Comparison of ENCODE assay signal across 18 cellular contexts in the genomic region with DNA sequence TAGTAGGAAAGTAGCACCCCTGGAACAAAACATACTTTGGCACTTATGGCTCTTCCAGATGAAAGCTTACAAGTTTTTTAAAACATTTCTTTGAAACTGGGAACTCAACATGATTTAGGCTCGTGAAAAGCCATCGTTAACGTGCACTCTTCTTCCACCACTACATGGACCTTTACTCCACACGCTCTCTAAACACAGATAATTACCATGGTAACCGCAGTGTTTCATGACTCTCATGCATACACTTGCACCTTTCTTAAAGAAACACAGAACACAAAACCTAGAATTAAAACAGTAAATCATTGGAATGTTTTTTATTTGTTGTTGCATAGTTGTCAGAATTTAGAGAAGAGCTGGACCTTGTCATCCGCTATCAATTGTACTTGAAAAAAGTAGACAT.
A peak's percentile ranks its signal among the peaks of the same experiment; 100 is the strongest.
DNase-seq lines count a peak whose midpoint lies in the region; ATAC-seq, FAIRE-seq and TF ChIP-seq lines count a peak whose summit lies in the region.
"Had no signal": no experiment of that assay in that cellular context is flagged by ENCODE, and none has a peak within 500 bp of the region (broad histone marks: within the 10 kb centered on the region; RNA-seq: fewer than 3 reads in every experiment).

No MANE protein-coding gene starts in this region.

- H2AFZ ChIP-seq in HepG2 (ENCODE audit: low read length), result peak overlapping the region; percentile 6

- H3K9me3 ChIP-seq in HEK293 (ENCODE audit: control insufficient read depth, insufficient read depth, low read depth, low read length), result no peaks in the 10 kb centered on the region
- H3K9me3 ChIP-seq in HepG2 (ENCODE audit: low read length), result no peaks in the 10 kb centered on the region
- no peaks in the 10 kb centered on the region for H3K9me3 ChIP-seq in transverse colon
- H3K9me3 ChIP-seq: Peyer's patch had no signal

- no peaks in the 10 kb centered on the region for H3K79me2 ChIP-seq in HepG2 (ENCODE audit: insufficient read depth, low read length)

- peak overlapping the region; percentile 63 for H3K4me2 ChIP-seq in HepG2 (ENCODE audit: low read depth, low read length)

- TF ChIP-seq POLR2A in HepG2 (IDR thresholded peaks at IDR 0.05; ENCODE audit: insufficient read depth in 1 of 2, low read depth in 2 of 2, low read length in 2 of 2), result no peak
- no peak for TF ChIP-seq POLR2A in transverse colon (IDR thresholded peaks at IDR 0.05)

- no peak overlapping the region for H3K4me3 ChIP-seq in HEK293 (ENCODE audit: low read depth, low read length)
- H3K4me3 ChIP-seq in HepG2 (replicated peaks in 1 of 3; ENCODE audit: insufficient read depth in 1 of 3, low read depth in 2 of 3, low read length in 3 of 3), result no peak overlapping the region; a peak in 1 of 6 replicates
- H3K4me3 ChIP-seq in transverse colon, result no peak overlapping the region
- H3K4me3 ChIP-seq: Peyer's patch had no signal

- intact Hi-C loops in HepG2 (cut with micrococcal nuclease; ENCODE audit: unreplicated experiment) (no loop called here), transverse colon (cut with DNase I; ENCODE audit: low total_unique reads) (no loop called here)

- ATAC-seq in HepG2 (peak; percentile 83), HG03025 (IDR thresholded peaks at IDR 0.05; ENCODE audit: low FRiP score, unreplicated experiment) (no peak)

- H4K20me1 ChIP-seq in HepG2 (ENCODE audit: insufficient read depth, low read length), result no peaks in the 10 kb centered on the region

- in situ Hi-C loops in HepG2 (cut with HindIII; ENCODE audit: extremely low pct_ligation_motif_present, low pct_unique_long_range_greater_than_20kb), result no loop called here
- in situ Hi-C loops in transverse colon (cut with MboI; ENCODE audit: low pct_ligation_motif_present in 1 of 4, low pct_unique_long_range_greater_than_20kb in 1 of 4, low sequenced_read_pairs in 3 of 4), result no loop called here

- H3K36me3 ChIP-seq in HEK293 (ENCODE audit: control insufficient read depth in 2 of 2, insufficient read depth in 1 of 2, low read length in 2 of 2) (no peaks in the 10 kb centered on the region), HepG2 (replicated peaks in 1 of 2; ENCODE audit: control insufficient read depth in 1 of 2, insufficient read depth in 2 of 2, low read length in 2 of 2) (no peaks in the 10 kb centered on the region), transverse colon (no peaks in the 10 kb centered on the region)
- H3K36me3 ChIP-seq: Peyer's patch had no signal

- no peak for TF ChIP-seq RAD21 in HepG2 (CRISPR knock-in tag; IDR thresholded peaks at IDR 0.05)

- POLR2A ChIA-PET in HEK293 (lab: Yijun Ruan, JAX) (no interaction called here), HepG2 (lab: Yijun Ruan, JAX) (no interaction called here)

- H3K27ac ChIP-seq in HEK293 (ENCODE audit: extremely low read depth, low read depth, low read length), result no peak overlapping the region; the same call in 1 of the 2 replicates
- H3K27ac ChIP-seq in HepG2 (ENCODE audit: extremely low read length, insufficient read depth, low read length), result peak overlapping the region; percentile 37
- peak overlapping the region in 1 of 4 donors; percentile 27 for H3K27ac ChIP-seq in transverse colon
- H3K27ac ChIP-seq: Peyer's patch had no signal

- 9% methylated on average over 6 of the region's 6 CpGs for WGBS in HepG2 (ENCODE audit: low lambda C conversion rate)
- WGBS in transverse colon (ENCODE audit: low coverage in 1 of 2), 2 donors, result 28 to 47% methylated on average over 6 of the region's 6 CpGs

- no TSS peak for BruUV-seq in HepG2 (replicated peaks; lab: Mats Ljungman, UMichigan)

- TF ChIP-seq EP300 in HepG2 (IDR thresholded peaks at IDR 0.05; ENCODE audit: low read depth in 2 of 2, low read length in 2 of 2) (no peak), HepG2 (CRISPR knock-in tag; IDR thresholded peaks at IDR 0.05; ENCODE audit: borderline replicate concordance) (no peak), transverse colon (IDR thresholded peaks at IDR 0.05; ENCODE audit: low read depth) (peak; percentile 15)

- H3K4me1 ChIP-seq in HEK293 (ENCODE audit: control insufficient read depth, insufficient read depth, low read length) (peaks cover 10% of the 10 kb centered on the region), HepG2 (ENCODE audit: insufficient read depth, low read length) (peaks cover 70% of the 10 kb centered on the region), transverse colon (peaks cover 13 to 36% (median 18%) of the 10 kb centered on the region in 4 donors)

- CTCF ChIA-PET in HEK293 (lab: Yijun Ruan, JAX), result no interaction called here
- CTCF ChIA-PET in HepG2 (lab: Yijun Ruan, JAX; ENCODE audit: low intra/inter-chr PET ratio, low total read pairs), result no interaction called here

- no peak for FAIRE-seq in HepG2 (lab: Jason Lieb, UNC)
- FAIRE-seq: D721Med, H1 had no signal

- H3K27me3 ChIP-seq in HepG2 (ENCODE audit: control insufficient read depth in 1 of 2, insufficient read depth in 2 of 2, low read length in 2 of 2) (peaks cover 0 to 7% of the 10 kb centered on the region in 2 experiments; a peak in 2 of 5 replicates), transverse colon (no peaks in the 10 kb centered on the region)
- H3K27me3 ChIP-seq: Peyer's patch had no signal

- peak; percentile 68 for DNase-seq in amniotic epithelial cell (ENCODE audit: low read depth)
- DNase-seq in HepG2 (ENCODE audit: low spot score), result peak; percentile 54
- DNase-seq in transverse colon, result no peak
- DNase-seq in MV-4-11 (lab: John Stamatoyannopoulos, UW), result no peak
- DNase-seq in SKM-1 (lab: John Stamatoyannopoulos, UW; ENCODE audit: unreplicated experiment), result no peak
- DNase-seq: ACHN; CD4-positive, CD25-positive, alpha-beta regulatory T cell; KG1; NCI-H1105; NCI-H187; NCI-H2171; NCI-H774; SHP77 treated with DMSO at 0.1 percent for 48 hours had no signal

- peak overlapping the region; percentile 20; the same call in 1 of the 2 replicates for H3K9ac ChIP-seq in HepG2 (ENCODE audit: insufficient read depth, low read depth, low read length)

- TF ChIP-seq CTCF in HEK293 (tag by site-specific recombination; IDR thresholded peaks at IDR 0.05), result no peak
- TF ChIP-seq CTCF in HepG2 (CRISPR knock-in tag; IDR thresholded peaks at IDR 0.05), result no peak
- no peak for TF ChIP-seq CTCF in transverse colon (IDR thresholded peaks at IDR 0.05)

TF ChIP-seq in HEK293, 187 proteins besides CTCF, POLR2A, EP300 and RAD21 (continues in another document):
- no peak for TF ChIP-seq KLF8 (tag by site-specific recombination; IDR thresholded peaks at IDR 0.05)
- TF ChIP-seq OVOL3 (tag by site-specific recombination; IDR thresholded peaks at IDR 0.05), result 0 out of 2 replicates have a peak, but pooled peaks have one; percentile 20
- peak; percentile 34; the same call in 1 of the 2 replicates for TF ChIP-seq ZNF335 (tag by site-specific recombination; conservative IDR thresholded peaks at IDR 0.05)
- peak; percentile 38; the same call in 1 of the 2 replicates for TF ChIP-seq FEZF1 (tag by site-specific recombination; IDR thresholded peaks at IDR 0.05)
- no peak for TF ChIP-seq ZBTB1 (tag by site-specific recombination; IDR thresholded peaks at IDR 0.05)
- TF ChIP-seq ZNF600 (tag by site-specific recombination; IDR thresholded peaks at IDR 0.05), result no peak
- TF ChIP-seq, protein P1, sequence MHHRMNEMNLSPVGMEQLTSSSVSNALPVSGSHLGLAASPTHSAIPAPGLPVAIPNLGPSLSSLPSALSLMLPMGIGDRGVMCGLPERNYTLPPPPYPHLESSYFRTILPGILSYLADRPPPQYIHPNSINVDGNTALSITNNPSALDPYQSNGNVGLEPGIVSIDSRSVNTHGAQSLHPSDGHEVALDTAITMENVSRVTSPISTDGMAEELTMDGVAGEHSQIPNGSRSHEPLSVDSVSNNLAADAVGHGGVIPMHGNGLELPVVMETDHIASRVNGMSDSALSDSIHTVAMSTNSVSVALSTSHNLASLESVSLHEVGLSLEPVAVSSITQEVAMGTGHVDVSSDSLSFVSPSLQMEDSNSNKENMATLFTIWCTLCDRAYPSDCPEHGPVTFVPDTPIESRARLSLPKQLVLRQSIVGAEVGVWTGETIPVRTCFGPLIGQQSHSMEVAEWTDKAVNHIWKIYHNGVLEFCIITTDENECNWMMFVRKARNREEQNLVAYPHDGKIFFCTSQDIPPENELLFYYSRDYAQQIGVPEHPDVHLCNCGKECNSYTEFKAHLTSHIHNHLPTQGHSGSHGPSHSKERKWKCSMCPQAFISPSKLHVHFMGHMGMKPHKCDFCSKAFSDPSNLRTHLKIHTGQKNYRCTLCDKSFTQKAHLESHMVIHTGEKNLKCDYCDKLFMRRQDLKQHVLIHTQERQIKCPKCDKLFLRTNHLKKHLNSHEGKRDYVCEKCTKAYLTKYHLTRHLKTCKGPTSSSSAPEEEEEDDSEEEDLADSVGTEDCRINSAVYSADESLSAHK (tag by site-specific recombination; IDR thresholded peaks at IDR 0.05), result no peak
- TF ChIP-seq ZSCAN30 (tag by site-specific recombination; IDR thresholded peaks at IDR 0.05), result no peak

Comparison
In these comparisons a context has a peak if more than half of its experiments do, and no peak if none do; other contexts are left out.
1. DNase-seq: peak in amniotic epithelial cell (single experiment) and HepG2 (single experiment); none in transverse colon (single experiment), MV-4-11 (single experiment) and SKM-1 (single experiment).
2. Of the 63 proteins assayed by ChIP-seq in both HepG2 and HEK293: peak only in HepG2: ZNF292; only in HEK293: ZBTB44 and ZNF335; in both: none; in neither: 60.